1 cellular context compared by ENCODE assay signal in the genomic region with DNA sequence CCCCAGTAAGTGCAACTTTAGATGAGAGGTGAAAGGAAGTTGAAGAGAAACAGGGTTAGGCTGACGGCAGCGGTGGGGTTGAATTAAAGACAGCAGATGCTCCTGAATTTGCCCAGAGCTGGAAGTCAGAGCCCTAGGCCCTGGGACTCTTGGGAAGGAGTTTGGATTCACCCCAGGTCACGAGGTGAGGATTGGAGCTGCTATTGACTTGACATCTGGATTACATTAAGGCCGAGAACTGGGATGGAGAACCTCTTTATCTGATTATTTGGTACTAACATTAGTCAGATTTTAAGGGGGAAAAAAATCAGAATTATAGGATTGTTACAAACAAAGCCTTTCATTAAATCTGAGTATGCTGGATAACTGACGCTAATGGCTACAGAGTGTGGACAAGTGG.
TF ChIP-seq lines count a peak whose summit lies in the region.

No MANE protein-coding gene starts in this region.

TF ChIP-seq in SK-N-SH, 30 proteins besides CTCF, POLR2A, EP300 and RAD21 (continued from another document):
- peak; percentile 75 for TF ChIP-seq GATA2 (CRISPR knock-in tag; IDR thresholded peaks at IDR 0.05)
- no peak for TF ChIP-seq SIN3A (IDR thresholded peaks at IDR 0.05; ENCODE audit: borderline replicate concordance, low read depth, low read length)
- TF ChIP-seq, protein P1, sequence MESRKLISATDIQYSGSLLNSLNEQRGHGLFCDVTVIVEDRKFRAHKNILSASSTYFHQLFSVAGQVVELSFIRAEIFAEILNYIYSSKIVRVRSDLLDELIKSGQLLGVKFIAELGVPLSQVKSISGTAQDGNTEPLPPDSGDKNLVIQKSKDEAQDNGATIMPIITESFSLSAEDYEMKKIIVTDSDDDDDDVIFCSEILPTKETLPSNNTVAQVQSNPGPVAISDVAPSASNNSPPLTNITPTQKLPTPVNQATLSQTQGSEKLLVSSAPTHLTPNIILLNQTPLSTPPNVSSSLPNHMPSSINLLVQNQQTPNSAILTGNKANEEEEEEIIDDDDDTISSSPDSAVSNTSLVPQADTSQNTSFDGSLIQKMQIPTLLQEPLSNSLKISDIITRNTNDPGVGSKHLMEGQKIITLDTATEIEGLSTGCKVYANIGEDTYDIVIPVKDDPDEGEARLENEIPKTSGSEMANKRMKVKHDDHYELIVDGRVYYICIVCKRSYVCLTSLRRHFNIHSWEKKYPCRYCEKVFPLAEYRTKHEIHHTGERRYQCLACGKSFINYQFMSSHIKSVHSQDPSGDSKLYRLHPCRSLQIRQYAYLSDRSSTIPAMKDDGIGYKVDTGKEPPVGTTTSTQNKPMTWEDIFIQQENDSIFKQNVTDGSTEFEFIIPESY (IDR thresholded peaks at IDR 0.05; ENCODE audit: borderline replicate concordance, low read depth) = no peak
- no peak for TF ChIP-seq TEAD4 (IDR thresholded peaks at IDR 0.05; ENCODE audit: borderline replicate concordance, insufficient read depth)
- no peak for TF ChIP-seq SMC3 (IDR thresholded peaks at IDR 0.05; ENCODE audit: low read depth, low read length)
- peak; percentile 25; the same call in 1 of the 2 replicates for TF ChIP-seq TCF12 (IDR thresholded peaks at IDR 0.05)
- TF ChIP-seq CHD2 (IDR thresholded peaks at IDR 0.05; ENCODE audit: low read length, partially characterized antibody) = peak; percentile 77
